In the genomic region with DNA sequence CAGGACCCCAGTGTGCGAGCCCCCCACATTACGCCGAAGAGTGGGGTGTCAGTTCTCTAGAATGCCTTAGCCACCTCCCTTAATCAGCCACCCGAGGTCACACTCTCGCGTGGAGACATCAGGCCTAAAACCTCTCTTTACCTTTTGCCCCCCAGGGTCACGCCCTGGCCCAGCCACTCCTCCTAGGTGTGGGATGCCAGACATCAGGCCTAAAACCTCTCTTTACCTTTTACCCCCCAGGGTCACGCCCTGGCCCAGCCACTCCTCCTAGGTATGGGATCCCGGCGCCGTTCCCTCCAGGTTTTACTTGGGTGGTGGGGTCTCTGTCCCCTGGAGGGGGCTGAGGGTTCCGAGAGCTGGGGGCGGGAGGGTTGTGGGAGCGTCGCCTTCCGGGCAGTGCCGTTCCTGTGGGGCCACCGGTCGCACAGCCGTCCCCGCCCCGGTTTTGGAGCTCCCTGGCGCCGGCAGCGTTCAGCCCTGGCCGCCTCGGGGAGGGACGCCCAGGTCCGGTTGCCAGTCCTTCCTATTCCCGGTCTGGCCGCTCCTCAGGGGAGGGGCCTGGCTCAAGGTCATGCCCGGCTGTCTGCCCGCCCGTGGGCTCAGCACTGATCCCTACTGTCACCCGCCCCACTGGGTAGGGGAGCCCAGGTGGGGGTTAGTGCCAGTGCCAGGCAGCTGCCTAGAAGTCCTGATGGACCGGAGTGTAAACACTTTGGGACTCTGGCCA, we compare ENCODE assay signal across 8 cellular contexts. TPM values are rescaled to one million over a fixed set of nuclear protein-coding genes. Genes with fewer than 3 reads are reported as not detected.
A peak's percentile ranks its signal among the peaks of the same experiment; 100 is the strongest.
DNase-seq lines count a peak whose midpoint lies in the region; ATAC-seq, FAIRE-seq and TF ChIP-seq lines count a peak whose summit lies in the region.

No MANE protein-coding gene starts in this region.

- CTCF ChIA-PET in activated CD8-positive, alpha-beta T cell treated with anti-CD3 and anti-CD28 coated beads for 36 hours (lab: Charles Lee), result interaction anchor here (1.1 to 4.8 kb wide), 3 partner anchors 13 to 107 kb away, joined by 3 to 50 read pairs (median 3); no protein-coding TSS in a partner anchor

- ATAC-seq in HG02981 (IDR thresholded peaks at IDR 0.05; ENCODE audit: unreplicated experiment) (peak; percentile 21), GM18870 (IDR thresholded peaks at IDR 0.05; ENCODE audit: unreplicated experiment) (no peak)
- peak; percentile 8 for ATAC-seq in activated CD8-positive, alpha-beta T cell treated with anti-CD3 and anti-CD28 coated beads for 36 hours

- TF ChIP-seq CTCF in GM12864 (IDR thresholded peaks at IDR 0.05; ENCODE audit: low read depth, low read length, missing control alignments) (no peak), fibroblast of the aortic adventitia (IDR thresholded peaks at IDR 0.05; ENCODE audit: insufficient read depth, low read length) (no peak), nephron (IDR thresholded peaks at IDR 0.05; ENCODE audit: unreplicated experiment in 3 of 3) (no peak)
- no peak for TF ChIP-seq CTCF in activated CD8-positive, alpha-beta T cell treated with anti-CD3 and anti-CD28 coated beads for 36 hours (IDR thresholded peaks at IDR 0.05)

- DNase-seq in GM12864 (ENCODE audit: low read depth) (no peak), fibroblast of the aortic adventitia (ENCODE audit: low read depth) (no peak), MV-4-11 (lab: John Stamatoyannopoulos, UW) (no peak), GM19239 (ENCODE audit: insufficient read length, low spot score) (no peak)
- DNase-seq in activated CD8-positive, alpha-beta T cell treated with anti-CD3 and anti-CD28 coated beads for 36 hours, result no peak

- FAIRE-seq in GM19239 (lab: Jason Lieb, UNC), result no peak

- peaks cover 2% of the 10 kb centered on the region for H3K36me3 Mint-ChIP-seq in activated CD8-positive, alpha-beta T cell treated with anti-CD3 and anti-CD28 coated beads for 36 hours (ENCODE audit: low read depth)
- peaks cover 6% of the 10 kb centered on the region for H3K36me3 Mint-ChIP-seq in nephron (ENCODE audit: low read depth)

- no peaks in the 10 kb centered on the region for H3K9me3 Mint-ChIP-seq in activated CD8-positive, alpha-beta T cell treated with anti-CD3 and anti-CD28 coated beads for 36 hours
- no peaks in the 10 kb centered on the region for H3K9me3 Mint-ChIP-seq in nephron

- intact Hi-C loops in activated CD8-positive, alpha-beta T cell treated with anti-CD3 and anti-CD28 coated beads for 36 hours (cut with micrococcal nuclease), result no loop called here

- H3K27me3 Mint-ChIP-seq in activated CD8-positive, alpha-beta T cell treated with anti-CD3 and anti-CD28 coated beads for 36 hours, result no peaks in the 10 kb centered on the region
- H3K27me3 Mint-ChIP-seq in nephron (ENCODE audit: low read depth), result peaks cover 3% of the 10 kb centered on the region

- peak overlapping the region; percentile 83 for H3K4me3 Mint-ChIP-seq in activated CD8-positive, alpha-beta T cell treated with anti-CD3 and anti-CD28 coated beads for 36 hours
- peak overlapping the region; percentile 87 to 90 (median 89) for H3K4me3 Mint-ChIP-seq in nephron

- H3K4me3 ChIP-seq in GM12864 (ENCODE audit: low read depth, low read length), result peak overlapping the region; percentile 94
- peak overlapping the region; percentile 95 for H3K4me3 ChIP-seq in fibroblast of the aortic adventitia (ENCODE audit: low read depth, low read length)

- peak overlapping the region; percentile 70 for H3K27ac Mint-ChIP-seq in activated CD8-positive, alpha-beta T cell treated with anti-CD3 and anti-CD28 coated beads for 36 hours
- peak overlapping the region in 1 of 3 experiments; percentile 50 for H3K27ac Mint-ChIP-seq in nephron

- H3K4me1 Mint-ChIP-seq in activated CD8-positive, alpha-beta T cell treated with anti-CD3 and anti-CD28 coated beads for 36 hours (ENCODE audit: low read depth), result peaks cover 21% of the 10 kb centered on the region
- H3K4me1 Mint-ChIP-seq in nephron, result no peaks in the 10 kb centered on the region

- POLR2A ChIA-PET in activated CD8-positive, alpha-beta T cell treated with anti-CD3 and anti-CD28 coated beads for 36 hours (lab: Charles Lee), result interaction anchor here (1.4 to 1.9 kb wide), 2 partner anchors 106 to 323 kb away, joined by 3 to 6 read pairs; no protein-coding TSS in a partner anchor

RNA-seq across cellular contexts. Expression of a gene that starts 0.9 kb away (rescaled TPM):
- total RNA-seq in activated CD8-positive, alpha-beta T cell treated with anti-CD3 and anti-CD28 coated beads for 36 hours, result 10 to 100 TPM; 28.1 to 30.7 TPM
- total RNA-seq in fibroblast of the aortic adventitia (ENCODE audit: low replicate concordance), result 32.5 and 37.5 TPM in 2 replicates
